Comparison of ENCODE assay signal across 20 cellular contexts in the genomic region with DNA sequence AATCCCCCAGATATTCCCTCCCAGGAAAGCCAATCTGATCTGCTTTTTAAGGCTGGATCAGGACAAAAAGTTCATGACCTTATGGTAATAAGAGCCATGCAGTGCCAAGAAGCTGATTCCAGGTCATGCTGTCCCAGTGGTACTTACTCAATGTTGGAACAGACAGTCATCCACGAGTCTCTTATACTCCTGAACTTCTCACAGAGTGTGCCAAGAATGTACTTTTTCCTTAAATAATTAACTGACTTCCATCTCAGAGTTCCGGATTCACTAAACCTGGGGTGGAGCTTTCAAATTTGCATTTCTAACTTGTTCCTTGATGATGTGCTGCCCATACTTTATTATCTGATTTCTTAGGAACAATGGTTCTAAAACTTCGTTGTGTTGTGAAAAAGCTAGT. TPM values are rescaled to one million over a fixed set of nuclear protein-coding genes. Genes with fewer than 3 reads are reported as not detected.
DNase-seq lines count a peak whose midpoint lies in the region; ATAC-seq and TF ChIP-seq lines count a peak whose summit lies in the region.
"Had no signal": no experiment of that assay in that cellular context is flagged by ENCODE, and none has a peak within 500 bp of the region (broad histone marks: within the 10 kb centered on the region; RNA-seq: fewer than 3 reads in every experiment).

No MANE protein-coding gene starts in this region.

- H3K4me1 ChIP-seq in mucosa of descending colon (ENCODE audit: low read depth), result peaks cover 12% of the 10 kb centered on the region
- H3K4me1 ChIP-seq: HAP-1 had no signal

- no peaks in the 10 kb centered on the region for H3K36me3 Mint-ChIP-seq in activated CD4-positive, alpha-beta T cell treated with anti-CD3 and anti-CD28 coated beads, Interleukin-2, amount 10 ng/mL, durations not matched to agents 24 days and 14 days (ENCODE audit: low read depth)
- H3K36me3 Mint-ChIP-seq: CD8-positive, alpha-beta T cell; IgD-negative memory B cell had no signal

- ATAC-seq in mucosa of descending colon (peak; percentile 38), GM19023 (IDR thresholded peaks at IDR 0.05; ENCODE audit: unreplicated experiment) (no peak)
- ATAC-seq: CD8-positive, alpha-beta T cell; GM12878; HepG2 had no signal

- H3K4me1 Mint-ChIP-seq in activated CD4-positive, alpha-beta T cell treated with anti-CD3 and anti-CD28 coated beads, Interleukin-2, amount 10 ng/mL, durations not matched to agents 24 days and 14 days, result peaks cover 3% of the 10 kb centered on the region

- intact Hi-C loops in mucosa of descending colon (cut with DNase I, micrococcal nuclease), result no loop called here
- intact Hi-C loops in activated CD4-positive, alpha-beta T cell treated with anti-CD3 and anti-CD28 coated beads, Interleukin-2, amount 10 ng/mL, durations not matched to agents 24 days and 14 days (cut with micrococcal nuclease), result no loop called here

- H3K4me3 ChIP-seq in mucosa of descending colon, result no peak overlapping the region
- H3K4me3 ChIP-seq: GM12878, GM23248, HAP-1 had no signal

- in situ Hi-C loops in ACHN (cut with HindIII; ENCODE audit: low pct_ligation_motif_present, low pct_unique_long_range_greater_than_20kb, low sequenced_read_pairs), result no loop called here

- TF ChIP-seq CTCF in VCaP (conservative IDR thresholded peaks at IDR 0.05) (no peak), mucosa of descending colon (IDR thresholded peaks at IDR 0.05) (no peak)

- peaks cover 46% of the 10 kb centered on the region for H3K27me3 Mint-ChIP-seq in activated CD4-positive, alpha-beta T cell treated with anti-CD3 and anti-CD28 coated beads, Interleukin-2, amount 10 ng/mL, durations not matched to agents 24 days and 14 days

- no peak overlapping the region for H3K4me3 Mint-ChIP-seq in activated CD4-positive, alpha-beta T cell treated with anti-CD3 and anti-CD28 coated beads, Interleukin-2, amount 10 ng/mL, durations not matched to agents 24 days and 14 days
- H3K4me3 Mint-ChIP-seq: CD8-positive, alpha-beta T cell; IgD-negative memory B cell had no signal

- H3K27ac Mint-ChIP-seq in activated CD4-positive, alpha-beta T cell treated with anti-CD3 and anti-CD28 coated beads, Interleukin-2, amount 10 ng/mL, durations not matched to agents 24 days and 14 days, result no peak overlapping the region
- H3K27ac Mint-ChIP-seq: CD8-positive, alpha-beta T cell; IgD-negative memory B cell had no signal

- H3K9me3 Mint-ChIP-seq in activated CD4-positive, alpha-beta T cell treated with anti-CD3 and anti-CD28 coated beads, Interleukin-2, amount 10 ng/mL, durations not matched to agents 24 days and 14 days, result no peaks in the 10 kb centered on the region
- H3K9me3 Mint-ChIP-seq: CD8-positive, alpha-beta T cell had no signal

- H3K27ac ChIP-seq in VCaP, result peak overlapping the region; percentile 82; the same call in 1 of the 2 replicates
- H3K27ac ChIP-seq: C4-2B, GM23248 had no signal

- H3K36me3 ChIP-seq in mucosa of descending colon (ENCODE audit: low read depth), result no peaks in the 10 kb centered on the region
- H3K36me3 ChIP-seq: HAP-1 had no signal

- no peaks in the 10 kb centered on the region for H3K9me3 ChIP-seq in mucosa of descending colon
- H3K9me3 ChIP-seq: HAP-1 had no signal

- peak; percentile 65 for DNase-seq in ACHN
- peak; percentile 19 for DNase-seq in kidney glomerular epithelial cell (lab: John Stamatoyannopoulos, UW)
- DNase-seq in mucosa of descending colon, result no peak
- DNase-seq in AG08395 (ENCODE audit: low spot score), result no peak
- DNase-seq in activated CD4-positive, alpha-beta T cell treated with anti-CD3 and anti-CD28 coated beads, Interleukin-2, amount 10 ng/mL, durations not matched to agents 24 days and 14 days, result no peak
- DNase-seq in NCI-H1048 (lab: John Stamatoyannopoulos, UW), result no peak
- DNase-seq: AML-193; CD8-positive, alpha-beta T cell; COR-L47; DND-41; EL; GM23248; KBM-7 had no signal

RNA-seq across cellular contexts. Expression of a gene that starts 3.4 kb away (rescaled TPM):
- total RNA-seq in mucosa of descending colon, result 10 to 100 TPM; 16.1 to 51.1 (median 44.1) TPM
- not detected in 2 replicates for total RNA-seq in activated CD4-positive, alpha-beta T cell treated with anti-CD3 and anti-CD28 coated beads, Interleukin-2, amount 10 ng/mL, durations not matched to agents 24 days and 14 days
- total RNA-seq: CD8-positive, alpha-beta T cell; HepG2 had no signal

Comparison
In these comparisons a context has a peak if more than half of its experiments do, and no peak if none do; other contexts are left out.
1. DNase-seq: peak in ACHN (single experiment) and kidney glomerular epithelial cell (single experiment); none in mucosa of descending colon (0 of 3), AG08395 (single experiment), activated CD4-positive, alpha-beta T cell treated with anti-CD3 and anti-CD28 coated beads, Interleukin-2, amount 10 ng/mL, durations not matched to agents 24 days and 14 days (single experiment) and NCI-H1048 (single experiment).
2. RNA of a gene that starts 3.4 kb away (total RNA-seq): 16.1 to 51.1 TPM in mucosa of descending colon; not detected in activated CD4-positive, alpha-beta T cell treated with anti-CD3 and anti-CD28 coated beads, Interleukin-2, amount 10 ng/mL, durations not matched to agents 24 days and 14 days; every median in the first group is over 10 times any median in the second.